In genomic region chr5:68918306-68918705, GRCh38 we compare ENCODE assay signal across 17 cellular contexts.
DNase-seq lines count a peak whose midpoint lies in the region; FAIRE-seq and TF ChIP-seq lines count a peak whose summit lies in the region.
"Had no signal": no experiment of that assay in that cellular context is flagged by ENCODE, and none has a peak within 500 bp of the region (broad histone marks: within the 10 kb centered on the region; RNA-seq: fewer than 3 reads in every experiment).

No MANE protein-coding gene starts in this region.

- no peak overlapping the region for H2AFZ ChIP-seq in H1 (ENCODE audit: low read length)
- H2AFZ ChIP-seq in mesenchymal stem cell (ENCODE audit: low read depth, low read length), result no peak overlapping the region
- H2AFZ ChIP-seq in PC-9, result no peak overlapping the region

- WGBS in H1 (ENCODE audit: extremely low coverage in 1 of 2, insufficient coverage in 1 of 2, insufficient read length in 1 of 2, insufficient replicate concordance in 2 of 2, low coverage in 1 of 2, low lambda C conversion rate in 2 of 2, missing lambda C conversion rate in 1 of 2), 2 experiments, result 88% methylated on average over 4 of the region's 4 CpGs; no CpG with 5 or more reads in 1 of the 2 experiments
- WGBS in mesenchymal stem cell, result 71% methylated on average over 4 of the region's 4 CpGs

- H3K36me3 ChIP-seq in H1 (ENCODE audit: control insufficient read depth in 2 of 4, insufficient read depth in 4 of 4, low read length in 3 of 4) (peaks cover 0 to 22% (median 9%) of the 10 kb centered on the region in 4 experiments; a peak in 3 of 8 replicates), mesenchymal stem cell (ENCODE audit: control insufficient read depth in 1 of 2, insufficient read depth in 2 of 2, low read depth in 1 of 2, low read length in 2 of 2) (no peaks in the 10 kb centered on the region), PC-9 (ENCODE audit: low read depth) (no peaks in the 10 kb centered on the region)
- H3K36me3 ChIP-seq: BLaER1 treated with 17β-estradiol and CSF1 and Interleukin-3, amounts not matched to agents 10 nM and 100 nM had no signal

- H4K91ac ChIP-seq in H1 (replicated peaks; ENCODE audit: insufficient read length, low read length) (no peak overlapping the region), mesenchymal stem cell (ENCODE audit: low read length) (no peak overlapping the region)

- H3K79me1 ChIP-seq in H1 (ENCODE audit: low read depth, low read length), result no peaks in the 10 kb centered on the region
- H3K79me1 ChIP-seq in mesenchymal stem cell (replicated peaks; ENCODE audit: low read length, poor library complexity, severe bottlenecking), result no peaks in the 10 kb centered on the region

- H2BK15ac ChIP-seq in H1 (ENCODE audit: low read length), result no peak overlapping the region
- H2BK15ac ChIP-seq in mesenchymal stem cell (ENCODE audit: low read depth, poor library complexity, severe bottlenecking), result no peak overlapping the region

- H3K4me2 ChIP-seq in H1 (ENCODE audit: insufficient read depth in 1 of 2, low read depth in 2 of 2, low read length in 2 of 2) (no peak overlapping the region), mesenchymal stem cell (ENCODE audit: low read length, poor library complexity, severe bottlenecking) (no peak overlapping the region), PC-9 (no peak overlapping the region)
- H3K4me2 ChIP-seq: BLaER1 treated with 17β-estradiol and CSF1 and Interleukin-3, amounts not matched to agents 10 nM and 100 nM had no signal

- no peak overlapping the region for H3K18ac ChIP-seq in H1 (ENCODE audit: extremely low read depth, low read length)
- H3K18ac ChIP-seq in mesenchymal stem cell (ENCODE audit: low read depth in 1 of 2, low read length in 2 of 2), result no peak overlapping the region

- H3K27ac ChIP-seq in H1 (ENCODE audit: low read depth, low read length) (no peak overlapping the region), mesenchymal stem cell (ENCODE audit: low read length, poor library complexity, severe bottlenecking) (no peak overlapping the region), PC-9 (no peak overlapping the region)
- H3K27ac ChIP-seq: BLaER1 treated with 17β-estradiol and CSF1 and Interleukin-3, amounts not matched to agents 10 nM and 100 nM; HL-60 had no signal

- H3K4me3 ChIP-seq in H1 (ENCODE audit: extremely low read depth in 1 of 4, insufficient read depth in 2 of 4, low read depth in 3 of 4, low read length in 4 of 4) (no peak overlapping the region), mesenchymal stem cell (ENCODE audit: insufficient read depth in 1 of 2, low read depth in 1 of 2, low read length in 2 of 2) (no peak overlapping the region), PC-9 (no peak overlapping the region)
- H3K4me3 ChIP-seq: BLaER1 treated with 17β-estradiol and CSF1 and Interleukin-3, amounts not matched to agents 10 nM and 100 nM had no signal

- H3K27me3 ChIP-seq in H1 (replicated peaks in 1 of 4; ENCODE audit: control insufficient read depth in 3 of 4, extremely low read depth in 1 of 4, insufficient read depth in 3 of 4, low read length in 3 of 4) (no peaks in the 10 kb centered on the region), mesenchymal stem cell (ENCODE audit: control insufficient read depth in 1 of 2, insufficient read depth in 1 of 2, low read length in 2 of 2) (peaks cover 0 to 2% of the 10 kb centered on the region in 2 experiments), PC-9 (ENCODE audit: insufficient read depth, low read depth) (no peaks in the 10 kb centered on the region)
- H3K27me3 ChIP-seq: BLaER1 treated with 17β-estradiol and CSF1 and Interleukin-3, amounts not matched to agents 10 nM and 100 nM had no signal

- H4K5ac ChIP-seq in H1 (ENCODE audit: insufficient read length, low read depth, low read length), result no peak overlapping the region

- no peak for TF ChIP-seq EP300 in H1 (IDR thresholded peaks at IDR 0.05; ENCODE audit: borderline replicate concordance in 1 of 2, low read depth in 2 of 2, low read length in 2 of 2)

- peaks cover 29 to 33% of the 10 kb centered on the region in 2 experiments for H3K9me3 ChIP-seq in H1 (ENCODE audit: insufficient read depth in 2 of 2, low read depth in 1 of 2, low read length in 1 of 2)
- H3K9me3 ChIP-seq in mesenchymal stem cell (ENCODE audit: control insufficient read depth, low read length), result peaks cover 5% of the 10 kb centered on the region
- 0 out of 2 replicates have a peak, but pooled peaks cover 2% of the 10 kb centered on the region for H3K9me3 ChIP-seq in PC-9 (ENCODE audit: insufficient read depth, low read depth)

- H4K20me1 ChIP-seq in H1 (replicated peaks in 1 of 2; ENCODE audit: control insufficient read depth in 1 of 2, insufficient read depth in 2 of 2, low read length in 2 of 2) (no peaks in the 10 kb centered on the region), PC-9 (ENCODE audit: insufficient read depth) (no peaks in the 10 kb centered on the region)
- H4K20me1 ChIP-seq: BLaER1 treated with 17β-estradiol and CSF1 and Interleukin-3, amounts not matched to agents 10 nM and 100 nM had no signal

- TF ChIP-seq CTCF in H1 (IDR thresholded peaks at IDR 0.05; ENCODE audit: control extremely low read depth in 1 of 3, insufficient read depth in 1 of 3, low read depth in 1 of 3, low read length in 3 of 3) (no peak), PC-9 (conservative IDR thresholded peaks at IDR 0.05) (no peak)

- no peak for TF ChIP-seq RAD21 in H1 (IDR thresholded peaks at IDR 0.05 in 1 of 2, conservative IDR thresholded peaks at IDR 0.05 in 1 of 2; ENCODE audit: low read depth in 2 of 2, low read length in 2 of 2)

- H3K56ac ChIP-seq in H1 (replicated peaks; ENCODE audit: insufficient read length, low read depth, low read length), result no peak overlapping the region

- H3K9ac ChIP-seq in H1 (replicated peaks in 1 of 4; ENCODE audit: extremely low read depth in 1 of 4, low read depth in 3 of 4, low read length in 3 of 4) (no peak overlapping the region), mesenchymal stem cell (ENCODE audit: low read length) (no peak overlapping the region)
- H3K9ac ChIP-seq: BLaER1 treated with 17β-estradiol and CSF1 and Interleukin-3, amounts not matched to agents 10 nM and 100 nM had no signal

- H3K14ac ChIP-seq in H1 (ENCODE audit: insufficient read length) (no peak overlapping the region), mesenchymal stem cell (ENCODE audit: low read length in 2 of 2) (no peak overlapping the region)

- no peaks in the 10 kb centered on the region for H3K9me2 ChIP-seq in PC-9 (ENCODE audit: insufficient read depth)

- no peak overlapping the region for H4K8ac ChIP-seq in H1 (ENCODE audit: extremely low read depth, insufficient read depth, low read length)
- no peak overlapping the region for H4K8ac ChIP-seq in mesenchymal stem cell (ENCODE audit: low read length)

- CTCF ChIA-PET in H1 (lab: Charles Lee; ENCODE audit: partially characterized antibody), result interaction anchor here (1.0 kb wide), 1 partner anchor 17 kb away, joined by 3 read pairs; no protein-coding TSS in a partner anchor
- CTCF ChIA-PET in PC-9 (lab: Charles Lee), result no interaction called here

- POLR2A ChIA-PET in H1 (lab: Charles Lee; ENCODE audit: partially characterized antibody), result no interaction called here
- POLR2A ChIA-PET in PC-9 (lab: Charles Lee; ENCODE audit: unreplicated experiment), result no interaction called here

- H2AK5ac ChIP-seq in H1 (ENCODE audit: low read depth, low read length), result peak overlapping the region; percentile 56; the same call in 1 of the 2 replicates
- H2AK5ac ChIP-seq in mesenchymal stem cell (ENCODE audit: low read length, severe bottlenecking), result no peak overlapping the region

- H3K23ac ChIP-seq in H1 (ENCODE audit: insufficient read length), result no peak overlapping the region
- H3K23ac ChIP-seq in mesenchymal stem cell (ENCODE audit: low read length in 2 of 2), result no peak overlapping the region

- H3K79me2 ChIP-seq in H1 (ENCODE audit: control insufficient read depth in 1 of 2, insufficient read depth in 2 of 2, low read length in 2 of 2) (no peaks in the 10 kb centered on the region), PC-9 (ENCODE audit: low read depth) (no peaks in the 10 kb centered on the region)

- no peak overlapping the region for H2BK120ac ChIP-seq in H1 (replicated peaks; ENCODE audit: low read depth, low read length)
- H2BK120ac ChIP-seq in mesenchymal stem cell (ENCODE audit: low read depth, low read length), result no peak overlapping the region

- no peak overlapping the region for H2BK20ac ChIP-seq in H1 (ENCODE audit: low read length)

- H3K4ac ChIP-seq in H1 (replicated peaks; ENCODE audit: insufficient read length, low read depth, low read length) (no peak overlapping the region), mesenchymal stem cell (ENCODE audit: low read depth in 1 of 2, low read length in 2 of 2) (no peak overlapping the region)

- H3K4me1 ChIP-seq in H1 (replicated peaks in 1 of 4; ENCODE audit: control insufficient read depth in 3 of 4, insufficient read depth in 4 of 4, low read length in 3 of 4) (peaks cover 1 to 9% (median 6%) of the 10 kb centered on the region in 4 experiments; a peak in 6 of 7 replicates), mesenchymal stem cell (ENCODE audit: control insufficient read depth, insufficient read depth, low read depth, low read length) (no peaks in the 10 kb centered on the region), PC-9 (replicated peaks; ENCODE audit: insufficient read depth) (no peaks in the 10 kb centered on the region)
- H3K4me1 ChIP-seq: BLaER1 treated with 17β-estradiol and CSF1 and Interleukin-3, amounts not matched to agents 10 nM and 100 nM had no signal

- no TSS peak for BruUV-seq in PC-9 (replicated peaks; lab: Mats Ljungman, UMichigan)

- no peak for FAIRE-seq in H1 (lab: Jason Lieb, UNC)
- FAIRE-seq: GM12892, GM19239 had no signal

- TF ChIP-seq POLR2A in H1 (IDR thresholded peaks at IDR 0.05; ENCODE audit: control extremely low read depth in 1 of 2, low read depth in 2 of 2, low read length in 2 of 2), result no peak

- no peaks in the 10 kb centered on the region for H3K23me2 ChIP-seq in H1 (ENCODE audit: low read depth, low read length)

- H3F3A ChIP-seq in PC-9 (ENCODE audit: insufficient read depth, low read depth), result no peaks in the 10 kb centered on the region

- in situ Hi-C loops in G401 (cut with HindIII; ENCODE audit: low sequenced_read_pairs), result no loop called here

- H2BK12ac ChIP-seq in H1 (ENCODE audit: low read depth, low read length), result no peak overlapping the region
- no peak overlapping the region for H2BK12ac ChIP-seq in mesenchymal stem cell (ENCODE audit: low read length in 2 of 2)

- peak; percentile 4 for DNase-seq in ELR (ENCODE audit: low read depth)
- DNase-seq in HT1080 (ENCODE audit: low read depth), result peak; percentile 42
- DNase-seq in H1 (ENCODE audit: low read depth in 1 of 2, low spot score in 2 of 2), result no peak
- DNase-seq in mesenchymal stem cell, result no peak
- no peak for DNase-seq in G401 (ENCODE audit: low spot score)
- DNase-seq in DMS114 treated with DMSO at 0.1 percent for 48 hours (lab: John Stamatoyannopoulos, UW; ENCODE audit: unreplicated experiment), result no peak
- no peak for DNase-seq in kidney glomerular epithelial cell (lab: John Stamatoyannopoulos, UW)
- DNase-seq in PC-9, result no peak
- DNase-seq: CD4-positive, CD25-positive, alpha-beta regulatory T cell; GDM1; HCEC 1CT; IMR-90; KBM-7 had no signal

- intact Hi-C loops in PC-9 (cut with micrococcal nuclease; ENCODE audit: unreplicated experiment), result no loop called here

- H2BK5ac ChIP-seq in H1 (ENCODE audit: low read depth, low read length) (no peak overlapping the region), mesenchymal stem cell (ENCODE audit: low read depth, low read length, poor library complexity, severe bottlenecking) (peak overlapping the region; percentile 38)

Comparison
In these comparisons a context has a peak if more than half of its experiments do, and no peak if none do; other contexts are left out.
1. DNase-seq: peak in ELR (single experiment) and HT1080 (single experiment); none in H1 (0 of 2), mesenchymal stem cell (single experiment), G401 (single experiment), DMS114 treated with DMSO at 0.1 percent for 48 hours (single experiment), kidney glomerular epithelial cell (single experiment) and PC-9 (0 of 2).